ENCODE assay signal across 25 cellular contexts in genomic region chr2:108959401-108959800, GRCh38. TPM values are rescaled to one million over a fixed set of nuclear protein-coding genes. Genes with fewer than 3 reads are reported as not detected.
DNase-seq lines count a peak whose midpoint lies in the region; ATAC-seq, FAIRE-seq and TF ChIP-seq lines count a peak whose summit lies in the region.
"Had no signal": no experiment of that assay in that cellular context is flagged by ENCODE, and none has a peak within 500 bp of the region (broad histone marks: within the 10 kb centered on the region; RNA-seq: fewer than 3 reads in every experiment).

No MANE protein-coding gene starts in this region.

- TF ChIP-seq CTCF in heart left ventricle (IDR thresholded peaks at IDR 0.05) = no peak
- TF ChIP-seq CTCF in right atrium auricular region (IDR thresholded peaks at IDR 0.05) = no peak
- TF ChIP-seq CTCF in epithelial cell of esophagus (IDR thresholded peaks at IDR 0.05; ENCODE audit: insufficient read depth, low read depth, low read length, missing control alignments) = no peak
- TF ChIP-seq CTCF in kidney (IDR thresholded peaks at IDR 0.05; ENCODE audit: borderline replicate concordance, extremely low read depth, insufficient read depth) = no peak
- TF ChIP-seq CTCF in colonic mucosa (IDR thresholded peaks at IDR 0.05) = no peak
- TF ChIP-seq CTCF in left lung (IDR thresholded peaks at IDR 0.05) = no peak

- no peak overlapping the region for H3K27ac ChIP-seq in heart left ventricle
- H3K27ac ChIP-seq in right atrium auricular region = no peak overlapping the region
- no peak overlapping the region for H3K27ac ChIP-seq in kidney (ENCODE audit: low read depth in 2 of 2, low read length in 2 of 2)
- H3K27ac ChIP-seq in colonic mucosa = no peak overlapping the region
- no peak overlapping the region for H3K27ac ChIP-seq in left lung
- H3K27ac ChIP-seq: A549; BLaER1 treated with 17β-estradiol and CSF1 and Interleukin-3, amounts not matched to agents 10 nM and 100 nM; HL-60; PC-9 had no signal

- H3K9ac ChIP-seq in kidney (ENCODE audit: low read length in 2 of 2) = no peak overlapping the region
- H3K9ac ChIP-seq in colonic mucosa (ENCODE audit: low read depth in 2 of 2, low read length in 2 of 2) = no peak overlapping the region
- H3K9ac ChIP-seq: BLaER1 treated with 17β-estradiol and CSF1 and Interleukin-3, amounts not matched to agents 10 nM and 100 nM had no signal

- no peak for DNase-seq in heart left ventricle
- DNase-seq in right atrium auricular region (ENCODE audit: low spot score) = no peak
- DNase-seq in MG63 = peak; percentile 38
- peak; percentile 50 for DNase-seq in epithelial cell of esophagus (ENCODE audit: low read depth)
- DNase-seq in kidney = peak; percentile 38
- no peak for DNase-seq in colonic mucosa
- no peak for DNase-seq in left lung
- DNase-seq: COR-L47, GF-D8, GOT3, MV-4-11, NCI-H1417, NCI-H1930, NCI-H2171 treated with DMSO at 0.1 percent for 48 hours, NCI-H774, PC-9 had no signal

- WGBS in heart left ventricle, 4 donors = 73 to 82% (median 76%) methylated on average over 6 to 7 of the region's 7 CpGs

- H3K9me3 ChIP-seq in heart left ventricle = no peaks in the 10 kb centered on the region
- H3K9me3 ChIP-seq in right atrium auricular region = no peaks in the 10 kb centered on the region
- no peaks in the 10 kb centered on the region for H3K9me3 ChIP-seq in MG63
- no peaks in the 10 kb centered on the region for H3K9me3 ChIP-seq in kidney (ENCODE audit: control insufficient read depth in 1 of 2, low read length in 2 of 2)
- no peaks in the 10 kb centered on the region for H3K9me3 ChIP-seq in colonic mucosa
- no peaks in the 10 kb centered on the region for H3K9me3 ChIP-seq in left lung
- H3K9me3 ChIP-seq: A549 had no signal

- H3K4me1 ChIP-seq in heart left ventricle (peaks cover 0 to 25% (median 0%) of the 10 kb centered on the region in 12 donors), right atrium auricular region (peaks cover 0 to 19% of the 10 kb centered on the region in 2 donors), kidney (ENCODE audit: control insufficient read depth in 1 of 2, insufficient read depth in 1 of 2, low read depth in 1 of 2, low read length in 2 of 2) (no peaks in the 10 kb centered on the region), colonic mucosa (no peaks in the 10 kb centered on the region), left lung (no peaks in the 10 kb centered on the region)
- H3K4me1 ChIP-seq: A549 had no signal

- no peak overlapping the region for H3K4me3 ChIP-seq in heart left ventricle
- H3K4me3 ChIP-seq in right atrium auricular region = no peak overlapping the region
- no peak overlapping the region for H3K4me3 ChIP-seq in MG63
- H3K4me3 ChIP-seq in epithelial cell of esophagus (ENCODE audit: low read length) = no peak overlapping the region
- H3K4me3 ChIP-seq in kidney (ENCODE audit: low read length in 2 of 2) = no peak overlapping the region
- H3K4me3 ChIP-seq in colonic mucosa = no peak overlapping the region
- no peak overlapping the region for H3K4me3 ChIP-seq in left lung
- H3K4me3 ChIP-seq: A549; BLaER1 treated with 17β-estradiol and CSF1 and Interleukin-3, amounts not matched to agents 10 nM and 100 nM; PC-9 had no signal

- FAIRE-seq in kidney (lab: Jason Lieb, UNC) = no peak
- FAIRE-seq: A549, GM12891, HTR-8/SVneo had no signal

- no peaks in the 10 kb centered on the region for H3K36me3 ChIP-seq in heart left ventricle
- H3K36me3 ChIP-seq in right atrium auricular region = no peaks in the 10 kb centered on the region
- no peaks in the 10 kb centered on the region for H3K36me3 ChIP-seq in MG63
- no peaks in the 10 kb centered on the region for H3K36me3 ChIP-seq in kidney (ENCODE audit: control insufficient read depth in 1 of 2, insufficient read depth in 2 of 2, low read length in 2 of 2)
- H3K36me3 ChIP-seq in colonic mucosa = no peaks in the 10 kb centered on the region
- no peaks in the 10 kb centered on the region for H3K36me3 ChIP-seq in left lung
- H3K36me3 ChIP-seq: BLaER1 treated with 17β-estradiol and CSF1 and Interleukin-3, amounts not matched to agents 10 nM and 100 nM had no signal

- H3K27me3 ChIP-seq in heart left ventricle (no peaks in the 10 kb centered on the region), right atrium auricular region (no peaks in the 10 kb centered on the region), MG63 (no peaks in the 10 kb centered on the region), colonic mucosa (no peaks in the 10 kb centered on the region), left lung (no peaks in the 10 kb centered on the region)
- H3K27me3 ChIP-seq: BLaER1 treated with 17β-estradiol and CSF1 and Interleukin-3, amounts not matched to agents 10 nM and 100 nM had no signal

- ATAC-seq in heart left ventricle (peak in 3 of 4 donors; percentile 29 to 47 (median 44)), GM21423 (IDR thresholded peaks at IDR 0.05; ENCODE audit: unreplicated experiment) (no peak), left lung (no peak)

- no peak for TF ChIP-seq POLR2A in heart left ventricle (IDR thresholded peaks at IDR 0.05)

- intact Hi-C loops in heart left ventricle (cut with DNase I) (no loop called here), kidney (cut with DNase I) (no loop called here), colonic mucosa (cut with DNase I) (no loop called here), left lung (cut with DNase I) (no loop called here)

RNA-seq across cellular contexts. Expression of gene EDAR, which starts 29.6 kb away (rescaled TPM):
- total RNA-seq in heart left ventricle (under 1 TPM in 2 of 9 donors, not detected in 7; 0.16 to 0.20 TPM), right atrium auricular region (not detected), kidney (3.1 TPM), colonic mucosa (1 to 10 TPM in 1 of 2 donors, under 1 TPM in 1; 0.69 to 1.1 TPM), left lung (under 1 TPM in 1 of 2 donors, not detected in 1; 0.47 TPM)
- polyA plus RNA-seq in heart left ventricle (under 1 TPM in 1 of 2 donors, not detected in 1; 0.01 TPM), kidney (ENCODE audit: insufficient read depth, low read depth, low replicate concordance) (0.17 TPM)
- not detected in 2 replicates for total RNA-seq in MG63 (2014; rRNA removed; shearing (Covaris generic); ENCODE audit: low replicate concordance)
- total RNA-seq: Daoy, LHCN-M2, NCI-H460, PC-9 had no signal

Comparison
In these comparisons a context has a peak if more than half of its experiments do, and no peak if none do; other contexts are left out.
1. ATAC-seq: peak in heart left ventricle (3 of 4); none in GM21423 (single experiment) and left lung (single experiment).
2. DNase-seq: peak in MG63 (single experiment), epithelial cell of esophagus (single experiment) and kidney (single experiment); none in heart left ventricle (0 of 5), right atrium auricular region (single experiment), colonic mucosa (single experiment) and left lung (0 of 2).